2 cellular contexts compared by ENCODE assay signal in genomic region chr19:1811942-1812425, GRCh38.
A peak's percentile ranks its signal among the peaks of the same experiment; 100 is the strongest.
TF ChIP-seq lines count a peak whose summit lies in the region.

TSS of gene ATP8B3 (minus strand) at chr19:1812276. CDS start at chr19:1811736, 540 bp downstream.

TF ChIP-seq in IMR-90, 13 proteins besides CTCF, POLR2A, EP300 and RAD21:
- TF ChIP-seq RFX5 (IDR thresholded peaks at IDR 0.05; ENCODE audit: low read depth, low read length) = no peak
- TF ChIP-seq RCOR1 (IDR thresholded peaks at IDR 0.05; ENCODE audit: insufficient replicate concordance, low read length) = peak; percentile 51
- no peak for TF ChIP-seq MAZ (IDR thresholded peaks at IDR 0.05; ENCODE audit: borderline replicate concordance, low read depth, low read length)

TF ChIP-seq in GM12878, 131 proteins besides CTCF, POLR2A, EP300 and RAD21:
- TF ChIP-seq DPF2 (IDR thresholded peaks at IDR 0.05) = 0 out of 2 replicates have a peak, but pooled peaks have one; percentile 36
- no peak for TF ChIP-seq SIN3A (IDR thresholded peaks at IDR 0.05; ENCODE audit: low read depth, low read length)
- no peak for TF ChIP-seq REST (IDR thresholded peaks at IDR 0.05; ENCODE audit: low read depth, low read length)
- TF ChIP-seq NR2C2 (IDR thresholded peaks at IDR 0.05; ENCODE audit: borderline replicate concordance, control insufficient read depth, insufficient read length, low read depth) = no peak
- TF ChIP-seq ZNF217 (IDR thresholded peaks at IDR 0.05) = peak; percentile 65
- TF ChIP-seq ZNF384 (IDR thresholded peaks at IDR 0.05; ENCODE audit: borderline replicate concordance, low read depth, low read length) = no peak
- TF ChIP-seq BCLAF1 (IDR thresholded peaks at IDR 0.05) = no peak
- TF ChIP-seq TBL1XR1 (IDR thresholded peaks at IDR 0.05; ENCODE audit: low read depth, low read length) = no peak
- peak; percentile 92 for TF ChIP-seq NFXL1 (IDR thresholded peaks at IDR 0.05; ENCODE audit: borderline replicate concordance)
- TF ChIP-seq SMARCA5 (IDR thresholded peaks at IDR 0.05) = peak; percentile 95
- peak; percentile 48; the same call in 1 of the 2 replicates for TF ChIP-seq GATAD2B (conservative IDR thresholded peaks at IDR 0.05; ENCODE audit: low read depth)
